Comparison of ENCODE assay signal across 13 cellular contexts in the genomic region with DNA sequence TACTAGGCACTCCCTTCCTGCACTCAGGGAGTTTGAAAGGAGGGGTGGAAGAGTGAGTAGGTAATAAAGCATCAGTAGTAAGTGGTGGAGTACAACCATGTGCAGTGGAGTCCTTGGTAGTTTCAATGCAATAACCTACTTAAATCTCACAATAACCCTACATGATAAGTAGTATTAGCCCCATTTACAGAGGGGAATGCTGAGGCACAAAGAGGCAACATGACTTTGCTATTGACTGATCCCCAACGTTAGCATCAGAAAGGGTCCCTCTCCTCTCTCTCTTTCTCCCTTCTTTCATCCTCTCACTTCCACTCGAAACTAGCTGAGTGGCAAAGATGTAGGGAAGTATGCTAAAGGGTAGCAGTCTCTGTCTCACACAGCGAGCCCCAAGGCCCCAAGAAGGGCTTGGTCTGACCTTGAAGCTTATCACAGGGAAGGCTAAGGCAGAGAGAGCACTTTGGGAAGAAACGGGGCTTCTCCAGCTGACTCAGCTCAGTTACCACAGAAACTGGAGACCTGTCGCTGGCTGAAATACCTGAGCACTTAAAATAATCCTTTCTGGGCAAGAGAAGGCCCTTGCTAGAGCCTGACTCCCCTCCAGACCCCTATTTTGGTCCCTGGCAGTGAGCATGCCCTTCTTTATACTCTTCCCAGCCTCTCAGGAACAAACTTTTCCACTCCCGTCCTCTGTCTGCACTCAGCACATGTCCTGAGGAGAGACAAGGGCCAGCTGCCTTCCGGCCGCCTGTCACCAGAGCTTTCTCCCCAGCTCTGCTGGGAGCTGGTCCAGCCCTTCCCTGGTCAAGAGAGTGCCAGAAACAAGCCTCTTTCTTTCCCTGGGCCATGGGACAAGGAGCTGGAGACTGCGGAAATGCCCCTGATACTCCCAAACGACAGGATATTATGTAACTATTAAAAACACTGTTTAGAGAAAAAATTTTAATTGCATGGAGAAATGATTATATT. TPM values are rescaled to one million over a fixed set of nuclear protein-coding genes. Genes with fewer than 3 reads are reported as not detected.
DNase-seq lines count a peak whose midpoint lies in the region; ATAC-seq and TF ChIP-seq lines count a peak whose summit lies in the region.
"Had no signal": no experiment of that assay in that cellular context is flagged by ENCODE, and none has a peak within 500 bp of the region (broad histone marks: within the 10 kb centered on the region; RNA-seq: fewer than 3 reads in every experiment).

No MANE protein-coding gene starts in this region.

- dilution Hi-C loops in mammary epithelial cell (cut with HindIII; ENCODE audit: low sequenced_read_pairs) = no loop called here

- no peaks in the 10 kb centered on the region for H3K27me3 ChIP-seq in mammary epithelial cell (ENCODE audit: insufficient read depth, low read length)
- H3K27me3 ChIP-seq in right cardiac atrium (ENCODE audit: control insufficient read depth, insufficient read depth) = no peaks in the 10 kb centered on the region

- no peaks in the 10 kb centered on the region for H3K9me3 ChIP-seq in mammary epithelial cell (replicated peaks; ENCODE audit: insufficient read depth, low read length)
- no peaks in the 10 kb centered on the region for H3K9me3 ChIP-seq in right cardiac atrium (ENCODE audit: control insufficient read depth, low read length)

- H3K4me2 ChIP-seq in mammary epithelial cell (ENCODE audit: insufficient read depth, low read depth, low read length) = no peak overlapping the region

- intact Hi-C loops in mammary epithelial cell (cut with micrococcal nuclease) = no loop called here
- intact Hi-C loops in right cardiac atrium (cut with DNase I) = loop anchor here in 1 of 4 donors (5.0 kb wide), 1 partner anchor 46 kb away; no protein-coding TSS in a partner anchor

- peak overlapping the region; percentile 50 for H3K27ac Mint-ChIP-seq in progenitor cell of endocrine pancreas

- peak overlapping the region; percentile 40 for H3K27ac ChIP-seq in mammary epithelial cell (ENCODE audit: insufficient read depth, low read depth, low read length)
- H3K27ac ChIP-seq in right cardiac atrium (ENCODE audit: low read length) = peak overlapping the region; percentile 92
- H3K27ac ChIP-seq: HL-60 had no signal

- BruUV-seq in mammary epithelial cell (replicated peaks; lab: Mats Ljungman, UMichigan) = no TSS peak

- peaks cover 2% of the 10 kb centered on the region for H3K36me3 Mint-ChIP-seq in progenitor cell of endocrine pancreas (ENCODE audit: insufficient read depth)

- peaks cover 4% of the 10 kb centered on the region for H3K4me1 Mint-ChIP-seq in progenitor cell of endocrine pancreas (ENCODE audit: low read depth)

- 53% methylated on average over 10 of the region's 10 CpGs for WGBS in mammary epithelial cell (ENCODE audit: low coverage, missing lambda C conversion rate)
- 19% methylated on average over 10 of the region's 10 CpGs for WGBS in right cardiac atrium

- TF ChIP-seq CTCF in mammary epithelial cell (conservative IDR thresholded peaks at IDR 0.05 in 1 of 2, IDR thresholded peaks at IDR 0.05 in 1 of 2; ENCODE audit: extremely low read depth in 1 of 2, insufficient read depth in 1 of 2, low read depth in 1 of 2, low read length in 2 of 2) (no peak), progenitor cell of endocrine pancreas (IDR thresholded peaks at IDR 0.05; ENCODE audit: unreplicated experiment) (no peak)

- H3K4me1 ChIP-seq in mammary epithelial cell (ENCODE audit: insufficient read depth, low read length) (peaks cover 28% of the 10 kb centered on the region), right cardiac atrium (ENCODE audit: control insufficient read depth, insufficient read depth, low read length) (peaks cover 26% of the 10 kb centered on the region)

- H3K9ac ChIP-seq in mammary epithelial cell (ENCODE audit: insufficient read depth, low read length) = no peak overlapping the region

- H3K4me3 ChIP-seq in mammary epithelial cell (replicated peaks in 1 of 3; ENCODE audit: insufficient read depth in 1 of 3, low read depth in 2 of 3, low read length in 3 of 3) (no peak overlapping the region), right cardiac atrium (ENCODE audit: low read length) (no peak overlapping the region)

- no peak overlapping the region for H2AFZ ChIP-seq in mammary epithelial cell (ENCODE audit: low read depth, low read length)

- peaks cover 75% of the 10 kb centered on the region for H3K36me3 ChIP-seq in mammary epithelial cell (ENCODE audit: insufficient read depth, low read length)

- CTCF ChIA-PET in mammary epithelial cell (lab: Charles Lee; ENCODE audit: low non-redundant PET) = no interaction called here

- in situ Hi-C loops in mammary epithelial cell (cut with MboI; ENCODE audit: low sequenced_read_pairs in 2 of 2) = no loop called here

- H3K27me3 Mint-ChIP-seq in progenitor cell of endocrine pancreas = peaks cover 7% of the 10 kb centered on the region

- H3K4me3 Mint-ChIP-seq in progenitor cell of endocrine pancreas (ENCODE audit: low read depth) = no peak overlapping the region

- H3K79me2 ChIP-seq in mammary epithelial cell (ENCODE audit: insufficient read depth, low read length) = peaks cover 95% of the 10 kb centered on the region

- peak; percentile 95 to 96 for ATAC-seq in right cardiac atrium
- ATAC-seq in HG02759 (IDR thresholded peaks at IDR 0.05; ENCODE audit: unreplicated experiment) = no peak

- no peaks in the 10 kb centered on the region for H3K9me3 Mint-ChIP-seq in progenitor cell of endocrine pancreas (ENCODE audit: low read depth)

- DNase-seq in EH (ENCODE audit: low read depth) (peak; percentile 36), mammary epithelial cell (no peak), right cardiac atrium (peak; percentile 92 to 98 (median 96)), progenitor cell of endocrine pancreas (ENCODE audit: low spot score, unreplicated experiment) (no peak), NCI-H2227 (lab: John Stamatoyannopoulos, UW; ENCODE audit: unreplicated experiment) (no peak), NCI-H2029 treated with DMSO at 0.1 percent for 48 hours (lab: John Stamatoyannopoulos, UW) (no peak), islet precursor cell (no peak)
- DNase-seq: glutamatergic neuron, NCI-H2107, small intestine had no signal

- H4K20me1 ChIP-seq in mammary epithelial cell (ENCODE audit: insufficient read depth, low read length) = peaks cover 61% of the 10 kb centered on the region

RNA-seq across cellular contexts. Expression of gene LAMB3, which starts 10.7 kb away (rescaled TPM):
- total RNA-seq in mammary epithelial cell (1,000 to 10,000 TPM in 1 of 2 donors, 100 to 1,000 TPM in 1; 920 to 2,749 TPM), right cardiac atrium (10 to 100 TPM in 2 of 4 donors, 1 to 10 TPM in 2; 3.0 to 13.7 (median 11.0) TPM), progenitor cell of endocrine pancreas (10.7 and 12.5 TPM in 2 replicates)
- polyA plus RNA-seq in mammary epithelial cell (1,283 TPM), right cardiac atrium (4.9 TPM)
- polyA minus RNA-seq in mammary epithelial cell = 1,625 TPM

RNA-seq across cellular contexts. Expression of gene G0S2, which starts 33.7 kb away (rescaled TPM):
- total RNA-seq in mammary epithelial cell = 10 to 100 TPM in 1 of 2 donors, 1 to 10 TPM in 1; 8.2 to 35.9 TPM
- 20.8 TPM for polyA plus RNA-seq in mammary epithelial cell
- polyA minus RNA-seq in mammary epithelial cell = not detected
- 100 to 1,000 TPM in 3 of 4 donors, 10 to 100 TPM in 1; 77.4 to 414 (median 243) TPM for total RNA-seq in right cardiac atrium
- polyA plus RNA-seq in right cardiac atrium = 398 TPM
- 0.60 and 0.79 TPM in 2 replicates for total RNA-seq in progenitor cell of endocrine pancreas

RNA-seq across cellular contexts. Expression of gene CAMK1G, which starts 58.0 kb away (rescaled TPM):
- total RNA-seq in mammary epithelial cell (not detected), right cardiac atrium (under 1 TPM in 1 of 4 donors, not detected in 3; 0.20 TPM), progenitor cell of endocrine pancreas (2.4 and 2.7 TPM in 2 replicates)
- polyA plus RNA-seq in mammary epithelial cell (not detected), right cardiac atrium (0.07 TPM)
- polyA minus RNA-seq in mammary epithelial cell = not detected
- total RNA-seq: T-helper 2 cell treated with Interferon-gamma antibody and Interleukin-4, amounts not matched to agents 100 ng/mL and 5 ng/mL, for 36 hours had no signal

Comparison
In these comparisons a context has a peak if more than half of its experiments do, and no peak if none do; other contexts are left out.
1. DNase-seq: peak in EH (single experiment) and right cardiac atrium (3 of 3); none in mammary epithelial cell (single experiment), progenitor cell of endocrine pancreas (single experiment), NCI-H2227 (single experiment), NCI-H2029 treated with DMSO at 0.1 percent for 48 hours (single experiment) and islet precursor cell (single experiment).
2. RNA of gene LAMB3, which starts 10.7 kb away (total RNA-seq): 920 to 2,749 TPM in mammary epithelial cell; 3.0 to 13.7 TPM in right cardiac atrium and 10.7 to 12.5 TPM in progenitor cell of endocrine pancreas; every median in the first group is over 10 times any median in the second.